Comparison of ENCODE assay signal across 8 cellular contexts in the genomic region with DNA sequence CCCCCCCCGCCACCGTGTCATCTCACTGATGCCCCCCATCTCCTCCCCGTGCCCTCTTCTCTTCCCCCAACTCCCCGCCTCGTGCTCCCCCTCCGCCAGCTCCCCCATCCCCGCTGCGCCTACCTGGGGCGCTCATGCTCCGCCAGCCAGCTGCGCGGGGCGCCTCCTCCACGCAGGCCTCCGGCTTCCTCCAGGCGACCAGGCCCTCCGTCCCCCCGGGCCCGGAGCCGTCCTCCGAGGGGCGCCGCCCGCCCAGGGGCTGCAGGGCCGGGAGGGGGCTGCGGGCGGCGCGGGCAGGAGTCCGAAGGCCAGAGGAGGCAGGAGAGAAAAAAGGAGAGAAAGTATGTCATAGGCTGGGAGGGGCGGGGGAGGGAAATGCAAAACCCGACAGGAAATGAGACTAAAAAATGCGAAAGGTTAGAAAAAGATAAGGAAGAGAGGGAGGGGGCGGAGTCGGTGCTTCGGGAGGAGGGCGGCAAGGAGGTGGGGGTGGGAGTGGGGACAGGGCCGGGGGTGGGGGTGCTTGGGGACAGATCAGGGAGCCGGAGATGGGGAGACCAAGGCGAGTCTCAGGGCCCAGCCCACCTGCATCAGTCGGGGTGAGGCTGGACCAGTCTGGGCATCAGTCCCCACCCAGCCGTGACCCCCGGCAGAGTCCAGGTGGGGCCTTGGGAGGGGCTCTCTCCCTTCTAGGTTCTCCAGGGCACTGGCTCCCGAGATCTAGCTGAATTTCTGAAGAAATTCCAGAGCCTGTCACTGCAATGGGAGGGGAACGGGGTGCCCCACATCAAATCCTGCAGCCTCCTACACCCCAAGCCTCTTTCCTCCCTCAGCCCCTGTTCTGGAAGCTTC. TPM values are rescaled to one million over a fixed set of nuclear protein-coding genes. Genes with fewer than 3 reads are reported as not detected.
DNase-seq lines count a peak whose midpoint lies in the region; ATAC-seq and TF ChIP-seq lines count a peak whose summit lies in the region.

A gene (minus strand): TSS at position 324 of the 852 bp plus-strand sequence. CDS start 85,361 bp downstream, outside the sequence.

- H3K4me2 ChIP-seq in GM23248 (ENCODE audit: unreplicated experiment), result no peak within 1 kb of the TSS

- H3F3A ChIP-seq in GM23248 (ENCODE audit: insufficient read depth), result no peaks in the 10 kb centered on the region

- no peaks in the 10 kb centered on the region for H3K9me2 ChIP-seq in GM23248 (ENCODE audit: insufficient read depth)

- H3K27ac ChIP-seq in esophagus (ENCODE audit: low read depth in 2 of 2, low read length in 1 of 2) (no peak within 1 kb of the TSS), GM23248 (no peak within 1 kb of the TSS)

- H3K4me1 ChIP-seq in Caco-2, result no peaks in the 10 kb centered on the region
- peaks cover 0 to 2% of the 10 kb centered on the region in 2 donors for H3K4me1 ChIP-seq in esophagus (ENCODE audit: control insufficient read depth in 2 of 2, insufficient read depth in 2 of 2, low read length in 1 of 2)
- H3K4me1 ChIP-seq in GM23248 (ENCODE audit: insufficient read depth), result no peaks in the 10 kb centered on the region

- CTCF ChIA-PET in Caco-2 (lab: Charles Lee), result no interaction called here

- no peaks in the 10 kb centered on the region for H3K9me3 Mint-ChIP-seq in Caco-2 (ENCODE audit: unreplicated experiment)

- H3K79me2 ChIP-seq in GM23248 (ENCODE audit: insufficient read depth), result no peaks in the 10 kb centered on the region

- no TSS peak for BruUV-seq in Caco-2 (replicated peaks; lab: Mats Ljungman, UMichigan)

- peaks cover 3% of the 10 kb centered on the region for H3K27me3 Mint-ChIP-seq in Caco-2 (ENCODE audit: insufficient read depth, unreplicated experiment)

- TF ChIP-seq CTCF in Caco-2 (IDR thresholded peaks at IDR 0.05; ENCODE audit: insufficient read depth in 1 of 2, low read depth in 1 of 2, low read length in 1 of 2, severe bottlenecking in 1 of 2, unreplicated experiment in 1 of 2), result no peak

- WGBS in esophagus, 2 donors, result 7% methylated on average over 30 to 45 of the region's 45 CpGs
- 9 to 10% methylated on average over 22 to 44 of the region's 45 CpGs for WGBS in GM23248 (ENCODE audit: low coverage in 1 of 2, low lambda C conversion rate in 2 of 2, missing lambda C conversion rate in 2 of 2), 2 experiments

- no peaks in the 10 kb centered on the region for H3K36me3 ChIP-seq in Caco-2 (ENCODE audit: control insufficient read depth, insufficient read depth, low read length)
- H3K36me3 ChIP-seq in esophagus (ENCODE audit: control insufficient read depth in 2 of 2, insufficient read depth in 2 of 2, low read length in 1 of 2), result no peaks in the 10 kb centered on the region
- no peaks in the 10 kb centered on the region for H3K36me3 ChIP-seq in GM23248 (ENCODE audit: low read depth)

- POLR2A ChIA-PET in Caco-2 (lab: Charles Lee), result no interaction called here

- H3K27me3 ChIP-seq in Caco-2 (replicated peaks; ENCODE audit: control insufficient read depth, insufficient read depth, low read length) (no peaks in the 10 kb centered on the region), esophagus (ENCODE audit: control insufficient read depth in 1 of 2, insufficient read depth in 2 of 2, low read length in 2 of 2) (no peaks in the 10 kb centered on the region), GM23248 (replicated peaks; ENCODE audit: insufficient read depth) (no peaks in the 10 kb centered on the region)

- H3K4me1 Mint-ChIP-seq in Caco-2 (ENCODE audit: low read depth, unreplicated experiment), result no peaks in the 10 kb centered on the region

- ATAC-seq in HG02973 (IDR thresholded peaks at IDR 0.05; ENCODE audit: unreplicated experiment) (peak; percentile 32), HG03378 (IDR thresholded peaks at IDR 0.05; ENCODE audit: unreplicated experiment) (no peak)

- no peak within 1 kb of the TSS for H3K9ac ChIP-seq in GM23248

- intact Hi-C loops in Caco-2 (cut with micrococcal nuclease; ENCODE audit: unreplicated experiment), result no loop called here

- no peak within 1 kb of the TSS for H2AFZ ChIP-seq in GM23248

- H3K4me3 ChIP-seq in Caco-2 (ENCODE audit: low read depth, low read length) (no peak within 1 kb of the TSS), esophagus (ENCODE audit: low read depth in 1 of 2, low read length in 2 of 2) (peak within 1 kb of the TSS; percentile 39 to 43), GM23248 (no peak within 1 kb of the TSS)

- no peaks in the 10 kb centered on the region for H3K36me3 Mint-ChIP-seq in Caco-2 (ENCODE audit: insufficient read depth, unreplicated experiment)

- DNase-seq in Caco-2 (no peak), NCI-H748 treated with DMSO at 0.1 percent for 48 hours (lab: John Stamatoyannopoulos, UW) (no peak), GM23248 (no peak)
- peak; percentile 65 to 70 for DNase-seq in activated CD4-positive, alpha-beta T cell treated with anti-CD3 and anti-CD28 coated beads for 4 hours
- DNase-seq in stimulated activated CD4-positive, alpha-beta T cell treated with anti-CD3 and anti-CD28 coated beads, Interleukin-2, amount 100 ng/mL, for 48 hours, result peak; percentile 24 to 41

- H4K20me1 ChIP-seq in GM23248 (ENCODE audit: insufficient read depth), result no peaks in the 10 kb centered on the region

- H3K9me3 ChIP-seq in Caco-2 (no peaks in the 10 kb centered on the region), esophagus (ENCODE audit: control insufficient read depth in 2 of 2, insufficient read depth in 1 of 2, low read depth in 1 of 2, low read length in 1 of 2) (no peaks in the 10 kb centered on the region), GM23248 (ENCODE audit: low read depth) (no peaks in the 10 kb centered on the region)

- H3K27ac Mint-ChIP-seq in Caco-2 (ENCODE audit: unreplicated experiment), result no peak within 1 kb of the TSS

- in situ Hi-C loops in GM23248 (cut with MboI), result no loop called here

- H3K4me3 Mint-ChIP-seq in Caco-2 (ENCODE audit: unreplicated experiment), result peak within 1 kb of the TSS; percentile 29

RNA-seq across cellular contexts. Expression of the gene that starts here (rescaled TPM):
- 4.4 and 5.4 TPM in 2 replicates for total RNA-seq in Caco-2 (2022)
- polyA plus RNA-seq in esophagus (1 to 10 TPM in 1 of 2 donors, under 1 TPM in 1; 0.66 to 1.3 TPM), GM23248 (2016; fragmentation: Nextera tagmentation; extraction: Ambion mirVana) (not detected in 2 replicates)
- total RNA-seq in GM23248 (2014; rRNA removed; shearing (Covaris generic)), result not detected in 2 replicates

Comparison
In these comparisons a context has a peak if more than half of its experiments do, and no peak if none do; other contexts are left out.
1. DNase-seq: peak in activated CD4-positive, alpha-beta T cell treated with anti-CD3 and anti-CD28 coated beads for 4 hours (2 of 2) and stimulated activated CD4-positive, alpha-beta T cell treated with anti-CD3 and anti-CD28 coated beads, Interleukin-2, amount 100 ng/mL, for 48 hours (2 of 2); none in Caco-2 (0 of 2), NCI-H748 treated with DMSO at 0.1 percent for 48 hours (single experiment) and GM23248 (single experiment).
2. H3K4me3 ChIP-seq: peak in esophagus (2 of 2); none in Caco-2 (single experiment) and GM23248 (single experiment).